In the genomic region with DNA sequence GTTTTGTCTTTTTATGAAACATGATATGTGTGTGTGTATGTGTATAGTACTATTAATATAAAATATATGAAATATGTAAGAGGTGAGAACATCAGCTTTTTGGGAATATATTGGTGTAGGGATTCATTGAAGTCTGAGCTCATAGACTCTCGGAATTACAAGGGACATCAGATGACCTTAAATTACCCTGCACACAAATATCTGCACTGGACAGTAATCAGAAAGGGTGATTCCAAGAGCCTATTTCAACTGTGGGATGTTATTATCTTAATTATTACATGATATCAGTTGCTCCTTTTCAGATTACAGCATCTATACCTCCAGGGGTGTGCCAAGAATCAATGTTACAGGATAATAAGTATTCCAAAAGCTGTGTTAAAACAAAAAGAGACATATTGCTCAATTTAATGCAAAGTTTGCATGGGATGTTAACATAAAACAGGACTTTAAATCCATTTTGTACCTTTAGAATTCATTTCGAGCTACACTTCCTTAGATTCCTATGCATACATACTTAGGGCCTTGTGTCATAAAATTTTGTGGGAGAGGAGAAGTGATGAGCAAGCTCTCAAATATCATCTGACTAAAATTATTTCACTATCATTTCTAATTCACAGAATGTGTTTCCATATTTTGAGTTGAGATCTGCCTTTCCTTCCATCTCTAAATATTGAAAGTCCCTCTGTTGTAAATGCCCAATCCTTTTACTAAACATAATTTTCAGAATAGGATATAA, we compare ENCODE assay signal across 17 cellular contexts.
DNase-seq lines count a peak whose midpoint lies in the region; ATAC-seq and TF ChIP-seq lines count a peak whose summit lies in the region.
"Had no signal": no experiment of that assay in that cellular context is flagged by ENCODE, and none has a peak within 500 bp of the region (broad histone marks: within the 10 kb centered on the region; RNA-seq: fewer than 3 reads in every experiment).

No MANE protein-coding gene starts in this region.

- peak overlapping the region; percentile 90 for H3K27ac Mint-ChIP-seq in chondrocyte (ENCODE audit: unreplicated experiment)
- no peak overlapping the region for H3K27ac Mint-ChIP-seq in stimulated activated memory B cell treated with anti-CD40 and anti-IgM and Interleukin-4, amounts not matched to agents 10 μg/mL and 1 μg/mL and 100 μg/mL, for 72 hours
- H3K27ac Mint-ChIP-seq: activated B cell treated with CpG ODN at 0.5 μM for 24 hours; activated CD8-positive, alpha-beta memory T cell treated with anti-CD3 and anti-CD28 coated beads, Interleukin-2, amount 10 ng/mL, durations not matched to agents 7 days and 5 days; activated naive CD4-positive, alpha-beta T cell treated with anti-CD3 and anti-CD28 coated beads for 36 hours had no signal

- no peak for TF ChIP-seq CTCF in chondrocyte (IDR thresholded peaks at IDR 0.05)

- DNase-seq in HCEC 1CT (peak; percentile 59), chondrocyte (ENCODE audit: low spot score) (no peak), iris pigment epithelial cell (ENCODE audit: low read depth) (peak; percentile 12), GF-D8 (lab: John Stamatoyannopoulos, UW) (no peak), NCI-H1105 treated with DMSO at 0.1 percent for 48 hours (lab: John Stamatoyannopoulos, UW) (no peak)
- no peak for DNase-seq in activated CD4-positive, alpha-beta T cell treated with anti-CD3 and anti-CD28 coated beads for 48 hours
- DNase-seq: activated B cell treated with CpG ODN at 0.5 μM for 24 hours; activated CD8-positive, alpha-beta memory T cell treated with anti-CD3 and anti-CD28 coated beads, Interleukin-2, amount 10 ng/mL, durations not matched to agents 7 days and 5 days; activated naive CD4-positive, alpha-beta T cell treated with anti-CD3 and anti-CD28 coated beads for 36 hours; NCI-H1694; spleen; T-helper 1 cell had no signal

- no peaks in the 10 kb centered on the region for H3K27me3 Mint-ChIP-seq in chondrocyte (ENCODE audit: low read depth)
- no peaks in the 10 kb centered on the region for H3K27me3 Mint-ChIP-seq in stimulated activated memory B cell treated with anti-CD40 and anti-IgM and Interleukin-4, amounts not matched to agents 10 μg/mL and 1 μg/mL and 100 μg/mL, for 72 hours
- H3K27me3 Mint-ChIP-seq: activated B cell treated with CpG ODN at 0.5 μM for 24 hours; activated CD8-positive, alpha-beta memory T cell treated with anti-CD3 and anti-CD28 coated beads, Interleukin-2, amount 10 ng/mL, durations not matched to agents 7 days and 5 days; central memory CD8-positive, alpha-beta T cell had no signal

- H3K4me2 ChIP-seq in skeletal muscle satellite cell (ENCODE audit: low read length), result peak overlapping the region; percentile 67

- no peaks in the 10 kb centered on the region for H3K27me3 ChIP-seq in skeletal muscle satellite cell (ENCODE audit: control insufficient read depth, insufficient read depth, low read length)
- H3K27me3 ChIP-seq: spleen had no signal

- H3K9me3 Mint-ChIP-seq in chondrocyte (ENCODE audit: low read depth), result no peaks in the 10 kb centered on the region
- H3K9me3 Mint-ChIP-seq in stimulated activated memory B cell treated with anti-CD40 and anti-IgM and Interleukin-4, amounts not matched to agents 10 μg/mL and 1 μg/mL and 100 μg/mL, for 72 hours, result no peaks in the 10 kb centered on the region
- H3K9me3 Mint-ChIP-seq: activated B cell treated with CpG ODN at 0.5 μM for 24 hours; activated naive CD4-positive, alpha-beta T cell treated with anti-CD3 and anti-CD28 coated beads for 36 hours had no signal

- H3K36me3 Mint-ChIP-seq in chondrocyte (ENCODE audit: low read depth), result no peaks in the 10 kb centered on the region
- H3K36me3 Mint-ChIP-seq in stimulated activated memory B cell treated with anti-CD40 and anti-IgM and Interleukin-4, amounts not matched to agents 10 μg/mL and 1 μg/mL and 100 μg/mL, for 72 hours, result no peaks in the 10 kb centered on the region
- H3K36me3 Mint-ChIP-seq: activated CD8-positive, alpha-beta memory T cell treated with anti-CD3 and anti-CD28 coated beads, Interleukin-2, amount 10 ng/mL, durations not matched to agents 7 days and 5 days had no signal

- no peak overlapping the region for H3K4me3 Mint-ChIP-seq in chondrocyte (ENCODE audit: unreplicated experiment)
- no peak overlapping the region for H3K4me3 Mint-ChIP-seq in stimulated activated memory B cell treated with anti-CD40 and anti-IgM and Interleukin-4, amounts not matched to agents 10 μg/mL and 1 μg/mL and 100 μg/mL, for 72 hours
- H3K4me3 Mint-ChIP-seq: activated B cell treated with CpG ODN at 0.5 μM for 24 hours; activated CD8-positive, alpha-beta memory T cell treated with anti-CD3 and anti-CD28 coated beads, Interleukin-2, amount 10 ng/mL, durations not matched to agents 7 days and 5 days; activated naive CD4-positive, alpha-beta T cell treated with anti-CD3 and anti-CD28 coated beads for 36 hours; central memory CD8-positive, alpha-beta T cell; neural crest cell had no signal

- H3K9me3 ChIP-seq in skeletal muscle satellite cell (replicated peaks; ENCODE audit: low read length), result no peaks in the 10 kb centered on the region
- H3K9me3 ChIP-seq: spleen had no signal

- no peak for ATAC-seq in stimulated activated memory B cell treated with anti-CD40 and anti-IgM and Interleukin-4, amounts not matched to agents 10 μg/mL and 1 μg/mL and 100 μg/mL, for 72 hours
- ATAC-seq: activated CD8-positive, alpha-beta memory T cell treated with anti-CD3 and anti-CD28 coated beads, Interleukin-2, amount 10 ng/mL, durations not matched to agents 7 days and 5 days; GM12878 had no signal

- peak overlapping the region; percentile 70 for H3K9ac ChIP-seq in skeletal muscle satellite cell (ENCODE audit: low read depth, low read length)

- H3K4me1 ChIP-seq in skeletal muscle satellite cell (ENCODE audit: control insufficient read depth, insufficient read depth, low read length), result peaks cover 43% of the 10 kb centered on the region
- H3K4me1 ChIP-seq: spleen had no signal

- H3K4me3 ChIP-seq in skeletal muscle satellite cell (ENCODE audit: low read length), result peak overlapping the region; percentile 25
- H3K4me3 ChIP-seq: GM12878, spleen had no signal

- peaks cover 30% of the 10 kb centered on the region for H3K4me1 Mint-ChIP-seq in chondrocyte (ENCODE audit: low read depth)
- no peaks in the 10 kb centered on the region for H3K4me1 Mint-ChIP-seq in stimulated activated memory B cell treated with anti-CD40 and anti-IgM and Interleukin-4, amounts not matched to agents 10 μg/mL and 1 μg/mL and 100 μg/mL, for 72 hours
- H3K4me1 Mint-ChIP-seq: activated B cell treated with CpG ODN at 0.5 μM for 24 hours; activated CD8-positive, alpha-beta memory T cell treated with anti-CD3 and anti-CD28 coated beads, Interleukin-2, amount 10 ng/mL, durations not matched to agents 7 days and 5 days; central memory CD8-positive, alpha-beta T cell had no signal

- no peaks in the 10 kb centered on the region for H3K36me3 ChIP-seq in skeletal muscle satellite cell (ENCODE audit: insufficient read depth, low read length)
- H3K36me3 ChIP-seq: spleen had no signal

Comparison
In these comparisons a context has a peak if more than half of its experiments do, and no peak if none do; other contexts are left out.
1. DNase-seq: peak in HCEC 1CT (single experiment) and iris pigment epithelial cell (single experiment); none in chondrocyte (single experiment), activated CD4-positive, alpha-beta T cell treated with anti-CD3 and anti-CD28 coated beads for 48 hours (single experiment), GF-D8 (single experiment) and NCI-H1105 treated with DMSO at 0.1 percent for 48 hours (single experiment).